In the genomic region with DNA sequence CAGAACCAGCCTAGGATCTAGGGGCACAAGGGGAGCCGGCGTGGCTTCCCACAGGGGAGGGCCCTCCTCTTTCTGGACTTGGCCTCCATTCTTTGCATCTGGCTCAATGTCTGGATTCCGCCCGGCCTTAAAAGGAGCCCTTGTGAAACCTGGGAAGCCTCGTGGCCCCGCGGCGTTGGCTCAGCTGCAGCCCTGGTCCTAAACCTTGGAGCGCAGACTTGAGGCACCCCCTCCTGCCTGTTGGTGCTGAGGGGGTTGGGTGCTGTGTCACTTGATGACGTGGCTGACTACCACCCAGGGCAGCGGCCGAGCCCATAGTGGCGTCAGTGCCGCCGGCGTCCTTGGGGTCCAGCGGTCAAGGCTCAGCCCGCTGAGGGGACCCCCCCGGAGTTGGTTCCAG, we compare ENCODE assay signal across 10 cellular contexts. TPM values are rescaled to one million over a fixed set of nuclear protein-coding genes. Genes with fewer than 3 reads are reported as not detected.
"Had no signal": no experiment of that assay in that cellular context is flagged by ENCODE, and none has a peak within 500 bp of the region (broad histone marks: within the 10 kb centered on the region; RNA-seq: fewer than 3 reads in every experiment).

No MANE protein-coding gene starts in this region.

- H2AFZ ChIP-seq: GM23248 had no signal

- H3K36me3 Mint-ChIP-seq: IgD-negative memory B cell had no signal

- FAIRE-seq: H1, H54, HTR-8/SVneo had no signal

- H3K9me3 Mint-ChIP-seq: H9, IgD-negative memory B cell had no signal

- H3K4me3 Mint-ChIP-seq: H9 had no signal

- H3K9ac ChIP-seq: GM23248, KMS-11 had no signal

- H3K27ac ChIP-seq: GM23248, KMS-11 had no signal

- H3K27ac Mint-ChIP-seq: H9 had no signal

- H3K27me3 Mint-ChIP-seq: IgD-negative memory B cell had no signal

- DNase-seq: GM23248, H9, HCEC 1CT, KBM-7 had no signal

- H3K4me3 ChIP-seq: GM23248 had no signal

- H3K4me2 ChIP-seq: KMS-11 had no signal

RNA-seq across cellular contexts. Expression of gene PABPN1L, which starts 5.1 kb away (rescaled TPM):
- total RNA-seq: GM23248, H1, H9, HT-29 had no signal
- polyA plus RNA-seq: GM23248, H1, IgD-negative memory B cell had no signal
